12 cellular contexts compared by ENCODE assay signal in the genomic region with DNA sequence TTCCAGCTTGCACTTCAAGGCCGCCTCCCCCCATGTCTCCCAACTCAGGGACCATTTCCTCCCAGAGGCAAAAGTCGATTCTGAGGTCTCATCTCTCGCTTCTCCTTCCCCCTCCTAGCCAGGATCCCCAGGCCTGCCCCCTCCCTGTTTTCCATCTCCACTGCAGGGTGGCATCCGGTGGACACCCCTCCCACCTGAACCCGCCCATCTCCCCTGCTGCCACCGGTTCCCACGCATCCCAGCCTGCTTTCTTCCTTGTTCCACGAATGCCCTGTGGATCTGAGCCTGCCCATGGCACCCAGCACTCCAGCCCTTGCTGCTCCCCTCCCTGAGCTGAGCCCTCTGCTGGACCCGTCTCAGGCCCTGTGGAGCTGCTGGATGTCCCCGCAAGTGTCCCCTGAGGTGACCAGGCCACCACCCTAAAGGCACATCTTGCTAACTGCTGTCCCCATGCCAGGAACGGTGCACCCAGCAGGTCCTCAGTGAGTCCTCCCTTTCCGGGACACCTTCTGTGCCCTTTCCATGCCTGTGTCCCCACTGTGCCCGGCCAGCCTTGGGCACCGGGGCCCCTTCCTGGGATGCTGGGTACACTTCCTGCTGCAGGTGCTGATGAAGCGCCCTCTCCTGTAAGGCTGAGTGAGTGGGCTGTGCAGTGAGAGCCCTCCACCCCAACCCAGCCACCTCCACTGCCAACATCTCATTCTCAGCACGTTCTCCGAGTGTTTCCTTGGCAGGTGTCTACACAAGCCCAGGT. TPM values are rescaled to one million over a fixed set of nuclear protein-coding genes. Genes with fewer than 3 reads are reported as not detected.
DNase-seq lines count a peak whose midpoint lies in the region; ATAC-seq, FAIRE-seq and TF ChIP-seq lines count a peak whose summit lies in the region.
"Had no signal": no experiment of that assay in that cellular context is flagged by ENCODE, and none has a peak within 500 bp of the region (broad histone marks: within the 10 kb centered on the region; RNA-seq: fewer than 3 reads in every experiment).

No MANE protein-coding gene starts in this region.

- POLR2A ChIA-PET in activated CD4-positive, alpha-beta T cell treated with anti-CD3 and anti-CD28 coated beads, Interleukin-2, amount 10 ng/mL, durations not matched to agents 7 days and 5 days (lab: Charles Lee) = no interaction called here

- intact Hi-C loops in dendritic cell treated with granulocyte-macrophage colony-stimulating factor and Interleukin-4, amounts not matched to agents 40 ng/mL and 50 ng/mL, for 4 days (cut with micrococcal nuclease) = no loop called here

- H3K27ac Mint-ChIP-seq in activated CD4-positive, alpha-beta T cell treated with anti-CD3 and anti-CD28 coated beads, Interleukin-2, amount 10 ng/mL, durations not matched to agents 7 days and 5 days = peak overlapping the region; percentile 28
- H3K27ac Mint-ChIP-seq in dendritic cell treated with granulocyte-macrophage colony-stimulating factor and Interleukin-4, amounts not matched to agents 40 ng/mL and 50 ng/mL, for 4 days = peak overlapping the region; percentile 60
- H3K27ac Mint-ChIP-seq in progenitor cell of endocrine pancreas = no peak overlapping the region

- peaks cover 13% of the 10 kb centered on the region for H3K27me3 Mint-ChIP-seq in activated CD4-positive, alpha-beta T cell treated with anti-CD3 and anti-CD28 coated beads, Interleukin-2, amount 10 ng/mL, durations not matched to agents 7 days and 5 days
- peaks cover 71% of the 10 kb centered on the region for H3K27me3 Mint-ChIP-seq in dendritic cell treated with granulocyte-macrophage colony-stimulating factor and Interleukin-4, amounts not matched to agents 40 ng/mL and 50 ng/mL, for 4 days
- peaks cover 24% of the 10 kb centered on the region for H3K27me3 Mint-ChIP-seq in progenitor cell of endocrine pancreas

- no peak overlapping the region for H3K27ac ChIP-seq in HUES6 (ENCODE audit: low read depth, low read length)
- H3K27ac ChIP-seq: BLaER1, breast epithelium, tibial nerve had no signal

- FAIRE-seq in frontal cortex (lab: Jason Lieb, UNC) = no peak

- no peak overlapping the region for H3K9ac ChIP-seq in HUES6 (ENCODE audit: low read length)
- H3K9ac ChIP-seq: BLaER1 had no signal

- no peaks in the 10 kb centered on the region for H3K36me3 ChIP-seq in HUES6 (ENCODE audit: control insufficient read depth, insufficient read depth, low read length)
- H3K36me3 ChIP-seq: BLaER1, breast epithelium, tibial nerve had no signal

- H3K36me3 Mint-ChIP-seq in activated CD4-positive, alpha-beta T cell treated with anti-CD3 and anti-CD28 coated beads, Interleukin-2, amount 10 ng/mL, durations not matched to agents 7 days and 5 days (ENCODE audit: low read depth) = no peaks in the 10 kb centered on the region
- no peaks in the 10 kb centered on the region for H3K36me3 Mint-ChIP-seq in dendritic cell treated with granulocyte-macrophage colony-stimulating factor and Interleukin-4, amounts not matched to agents 40 ng/mL and 50 ng/mL, for 4 days (ENCODE audit: low read depth)
- no peaks in the 10 kb centered on the region for H3K36me3 Mint-ChIP-seq in progenitor cell of endocrine pancreas (ENCODE audit: insufficient read depth)

- H3K4me3 ChIP-seq in HUES6 (ENCODE audit: low read depth, low read length) = peak overlapping the region; percentile 37
- H3K4me3 ChIP-seq: BLaER1, tibial nerve had no signal

- peaks cover 9% of the 10 kb centered on the region for H3K4me1 Mint-ChIP-seq in activated CD4-positive, alpha-beta T cell treated with anti-CD3 and anti-CD28 coated beads, Interleukin-2, amount 10 ng/mL, durations not matched to agents 7 days and 5 days
- peaks cover 9% of the 10 kb centered on the region for H3K4me1 Mint-ChIP-seq in dendritic cell treated with granulocyte-macrophage colony-stimulating factor and Interleukin-4, amounts not matched to agents 40 ng/mL and 50 ng/mL, for 4 days (ENCODE audit: low read depth)
- no peaks in the 10 kb centered on the region for H3K4me1 Mint-ChIP-seq in progenitor cell of endocrine pancreas (ENCODE audit: low read depth)

- H3K9me3 Mint-ChIP-seq in activated CD4-positive, alpha-beta T cell treated with anti-CD3 and anti-CD28 coated beads, Interleukin-2, amount 10 ng/mL, durations not matched to agents 7 days and 5 days = no peaks in the 10 kb centered on the region
- H3K9me3 Mint-ChIP-seq in dendritic cell treated with granulocyte-macrophage colony-stimulating factor and Interleukin-4, amounts not matched to agents 40 ng/mL and 50 ng/mL, for 4 days = no peaks in the 10 kb centered on the region
- H3K9me3 Mint-ChIP-seq in progenitor cell of endocrine pancreas (ENCODE audit: low read depth) = no peaks in the 10 kb centered on the region

- no peak for TF ChIP-seq CTCF in progenitor cell of endocrine pancreas (IDR thresholded peaks at IDR 0.05; ENCODE audit: unreplicated experiment)

- peaks cover 27% of the 10 kb centered on the region for H3K4me1 ChIP-seq in HUES6 (ENCODE audit: control insufficient read depth, insufficient read depth, low read length)

- H3K9me3 ChIP-seq in HUES6 (ENCODE audit: control insufficient read depth, insufficient read depth, low read depth, low read length) = no peaks in the 10 kb centered on the region
- H3K9me3 ChIP-seq: BLaER1, breast epithelium, tibial nerve had no signal

- ATAC-seq in HG03039 (IDR thresholded peaks at IDR 0.05; ENCODE audit: unreplicated experiment) = no peak

- no peak for DNase-seq in activated CD4-positive, alpha-beta T cell treated with anti-CD3 and anti-CD28 coated beads, Interleukin-2, amount 10 ng/mL, durations not matched to agents 7 days and 5 days
- DNase-seq in activated CD4-positive, alpha-beta T cell treated with anti-CD3 and anti-CD28 coated beads for 48 hours = no peak
- DNase-seq in progenitor cell of endocrine pancreas (ENCODE audit: low spot score, unreplicated experiment) (peak; percentile 8), frontal cortex (ENCODE audit: low spot score in 2 of 2) (no peak), T1000 (lab: John Stamatoyannopoulos, UW) (no peak)

- no peak overlapping the region for H3K4me3 Mint-ChIP-seq in activated CD4-positive, alpha-beta T cell treated with anti-CD3 and anti-CD28 coated beads, Interleukin-2, amount 10 ng/mL, durations not matched to agents 7 days and 5 days
- H3K4me3 Mint-ChIP-seq in dendritic cell treated with granulocyte-macrophage colony-stimulating factor and Interleukin-4, amounts not matched to agents 40 ng/mL and 50 ng/mL, for 4 days = peak overlapping the region; percentile 24
- no peak overlapping the region for H3K4me3 Mint-ChIP-seq in progenitor cell of endocrine pancreas (ENCODE audit: low read depth)

- peaks cover 75% of the 10 kb centered on the region for H3K27me3 ChIP-seq in HUES6 (ENCODE audit: control insufficient read depth, insufficient read depth, low read length)

- CTCF ChIA-PET in activated CD4-positive, alpha-beta T cell treated with anti-CD3 and anti-CD28 coated beads, Interleukin-2, amount 10 ng/mL, durations not matched to agents 7 days and 5 days (lab: Charles Lee) = interaction anchor here (1.0 kb wide), 1 partner anchor 19 kb away, joined by 3 read pairs; no protein-coding TSS in a partner anchor

RNA-seq across cellular contexts. Expression of gene IL17REL, which starts 0.9 kb away (rescaled TPM):
- total RNA-seq in activated CD4-positive, alpha-beta T cell treated with anti-CD3 and anti-CD28 coated beads, Interleukin-2, amount 10 ng/mL, durations not matched to agents 7 days and 5 days = not detected
- total RNA-seq in progenitor cell of endocrine pancreas (0.10 TPM in 1 of 2 replicates, not detected in the other), frontal cortex (under 0.01 TPM)
- total RNA-seq: breast epithelium, kidney epithelial cell, tibial nerve had no signal

RNA-seq across cellular contexts. Expression of gene TTLL8, which starts 46.5 kb away (rescaled TPM):
- total RNA-seq in activated CD4-positive, alpha-beta T cell treated with anti-CD3 and anti-CD28 coated beads, Interleukin-2, amount 10 ng/mL, durations not matched to agents 7 days and 5 days = not detected
- total RNA-seq in progenitor cell of endocrine pancreas (not detected in 2 replicates), frontal cortex (not detected)
- total RNA-seq: breast epithelium, kidney epithelial cell, tibial nerve had no signal

RNA-seq across cellular contexts. Expression of gene PIM3, which starts 51.1 kb away (rescaled TPM):
- 10 to 100 TPM; 39.7 to 44.7 TPM for total RNA-seq in activated CD4-positive, alpha-beta T cell treated with anti-CD3 and anti-CD28 coated beads, Interleukin-2, amount 10 ng/mL, durations not matched to agents 7 days and 5 days
- 17.4 and 19.0 TPM in 2 replicates for total RNA-seq in progenitor cell of endocrine pancreas
- 16.3 TPM for total RNA-seq in frontal cortex
